ENCODE assay signal across 8 cellular contexts in genomic region chr3:179562467-179563297, GRCh38.
DNase-seq lines count a peak whose midpoint lies in the region; ATAC-seq, FAIRE-seq and TF ChIP-seq lines count a peak whose summit lies in the region.

ACTL6A (plus strand) TSS chr3:179562926; CDS start chr3:179563093, 167 bp downstream.

- ATAC-seq in GM19035 (IDR thresholded peaks at IDR 0.05; ENCODE audit: unreplicated experiment) (peak; percentile 93), HG03354 (IDR thresholded peaks at IDR 0.05; ENCODE audit: poor library complexity, severe bottlenecking, unreplicated experiment) (peak; percentile 95)
- ATAC-seq in activated CD4-positive, CD25-positive, alpha-beta regulatory T cell treated with anti-CD3 and anti-CD28 coated beads, Interleukin-2, amount 50 U/mL, for 24 hours, result peak; percentile 96

- no peak for TF ChIP-seq CTCF in AG09319 (IDR thresholded peaks at IDR 0.05; ENCODE audit: low read depth, low read length)

- peak; percentile 98 for DNase-seq in AG09319 (ENCODE audit: extremely low read depth, low read depth)
- peak; percentile 99 for DNase-seq in NCI-H446 treated with DMSO at 0.1 percent for 48 hours (lab: John Stamatoyannopoulos, UW)
- DNase-seq in cerebellar cortex (ENCODE audit: low spot score), result peak; percentile 99
- peak; percentile 99 for DNase-seq in stimulated activated CD4-positive, alpha-beta T cell treated with anti-CD3 and anti-CD28 coated beads, Interleukin-12 subunit alpha, Interleukin-12 subunit beta, amount 100 ng/mL, for 4 hours

- peak; percentile 93 for FAIRE-seq in islet of Langerhans (lab: Jason Lieb, UNC)

Comparison
In these comparisons a context has a peak if more than half of its experiments do, and no peak if none do; other contexts are left out.
1. Peak in every context shown above with its lines: DNase-seq and ATAC-seq.